Comparison of ENCODE assay signal across 24 cellular contexts in genomic region chr15:31258260-31258659, GRCh38.
"Had no signal": no experiment of that assay in that cellular context is flagged by ENCODE, and none has a peak within 500 bp of the region (broad histone marks: within the 10 kb centered on the region; RNA-seq: fewer than 3 reads in every experiment).

No MANE protein-coding gene starts in this region.

- H3K9me3 Mint-ChIP-seq: activated CD4-positive, alpha-beta memory T cell treated with anti-CD3 and anti-CD28 coated beads for 36 hours; activated CD4-positive, alpha-beta T cell treated with anti-CD3 and anti-CD28 coated beads, Interleukin-2, amount 10 ng/mL, durations not matched to agents 24 days and 14 days; activated naive CD8-positive, alpha-beta T cell treated with anti-CD3 and anti-CD28 coated beads, Interleukin-2, amount 10 ng/mL, durations not matched to agents 7 days and 5 days; activated T-cell treated with anti-CD3 and anti-CD28 coated beads, Interleukin-2, amount 50 U/mL, for 24 hours; activated T-cell treated with anti-CD3 and anti-CD28 coated beads, Interleukin-2, amount 50 U/mL, for 72 hours had no signal

- H3K27me3 ChIP-seq: body of pancreas, dorsolateral prefrontal cortex, esophagus squamous epithelium had no signal

- H3K9me3 ChIP-seq: body of pancreas, esophagus squamous epithelium had no signal

- H3K27ac Mint-ChIP-seq: activated CD4-positive, alpha-beta memory T cell treated with anti-CD3 and anti-CD28 coated beads for 36 hours; activated CD4-positive, alpha-beta T cell treated with anti-CD3 and anti-CD28 coated beads for 36 hours; activated CD4-positive, alpha-beta T cell treated with anti-CD3 and anti-CD28 coated beads, Interleukin-2, amount 10 ng/mL, durations not matched to agents 24 days and 14 days; activated naive CD4-positive, alpha-beta T cell treated with anti-CD3 and anti-CD28 coated beads, Interleukin-2, amount 10 ng/mL, durations not matched to agents 7 days and 5 days; activated naive CD4-positive, alpha-beta T cell treated with anti-CD3 and anti-CD28 coated beads, Interleukin-2, amount 50 U/mL, for 72 hours; activated naive CD8-positive, alpha-beta T cell treated with anti-CD3 and anti-CD28 coated beads, Interleukin-2, amount 10 ng/mL, durations not matched to agents 7 days and 5 days; activated T-cell treated with anti-CD3 and anti-CD28 coated beads, Interleukin-2, amount 50 U/mL, for 24 hours; activated T-cell treated with anti-CD3 and anti-CD28 coated beads, Interleukin-2, amount 50 U/mL, for 72 hours had no signal

- H3K36me3 ChIP-seq: esophagus squamous epithelium had no signal

- H3K4me3 Mint-ChIP-seq: activated CD4-positive, alpha-beta memory T cell treated with anti-CD3 and anti-CD28 coated beads for 36 hours; activated CD4-positive, alpha-beta T cell treated with anti-CD3 and anti-CD28 coated beads for 36 hours; activated CD4-positive, alpha-beta T cell treated with anti-CD3 and anti-CD28 coated beads, Interleukin-2, amount 10 ng/mL, durations not matched to agents 24 days and 14 days; activated naive CD4-positive, alpha-beta T cell treated with anti-CD3 and anti-CD28 coated beads, Interleukin-2, amount 10 ng/mL, durations not matched to agents 7 days and 5 days; activated naive CD8-positive, alpha-beta T cell treated with anti-CD3 and anti-CD28 coated beads, Interleukin-2, amount 10 ng/mL, durations not matched to agents 7 days and 5 days; activated T-cell treated with anti-CD3 and anti-CD28 coated beads, Interleukin-2, amount 50 U/mL, for 24 hours; activated T-cell treated with anti-CD3 and anti-CD28 coated beads, Interleukin-2, amount 50 U/mL, for 72 hours; dendritic cell treated with granulocyte-macrophage colony-stimulating factor and Interleukin-4, amounts not matched to agents 40 ng/mL and 50 ng/mL, for 4 days had no signal

- FAIRE-seq: frontal cortex had no signal

- H3K27ac ChIP-seq: body of pancreas, coronary artery, dorsolateral prefrontal cortex, esophagus squamous epithelium had no signal

- ATAC-seq: activated CD4-positive, alpha-beta T cell treated with anti-CD3 and anti-CD28 coated beads for 36 hours; activated naive CD4-positive, alpha-beta T cell treated with anti-CD3 and anti-CD28 coated beads, Interleukin-2, amount 50 U/mL, for 72 hours; activated T-cell treated with anti-CD3 and anti-CD28 coated beads, Interleukin-2, amount 50 U/mL, for 72 hours; body of pancreas had no signal

- H3K36me3 Mint-ChIP-seq: activated CD4-positive, alpha-beta memory T cell treated with anti-CD3 and anti-CD28 coated beads for 36 hours; activated naive CD4-positive, alpha-beta T cell treated with anti-CD3 and anti-CD28 coated beads, Interleukin-2, amount 50 U/mL, for 72 hours had no signal

- H3K4me3 ChIP-seq: body of pancreas, coronary artery, dorsolateral prefrontal cortex, esophagus squamous epithelium had no signal

- H3K27me3 Mint-ChIP-seq: activated CD4-positive, alpha-beta memory T cell treated with anti-CD3 and anti-CD28 coated beads for 36 hours; activated naive CD8-positive, alpha-beta T cell treated with anti-CD3 and anti-CD28 coated beads, Interleukin-2, amount 10 ng/mL, durations not matched to agents 7 days and 5 days; activated T-cell treated with anti-CD3 and anti-CD28 coated beads, Interleukin-2, amount 50 U/mL, for 24 hours; dendritic cell treated with granulocyte-macrophage colony-stimulating factor and Interleukin-4, amounts not matched to agents 40 ng/mL and 50 ng/mL, for 4 days had no signal

- DNase-seq: activated CD4-positive, alpha-beta memory T cell treated with anti-CD3 and anti-CD28 coated beads for 36 hours; activated CD4-positive, alpha-beta T cell treated with anti-CD3 and anti-CD28 coated beads for 36 hours; activated CD4-positive, alpha-beta T cell treated with anti-CD3 and anti-CD28 coated beads, Interleukin-2, amount 10 ng/mL, durations not matched to agents 24 days and 14 days; activated CD4-positive, CD25-positive, alpha-beta regulatory T cell; activated CD8-positive, alpha-beta memory T cell treated with anti-CD3 and anti-CD28 coated beads, Interleukin-2, amount 50 U/mL, for 48 hours; activated gamma-delta T cell; activated naive CD4-positive, alpha-beta T cell; activated naive CD4-positive, alpha-beta T cell treated with anti-CD3 and anti-CD28 coated beads, Interleukin-2, amount 10 ng/mL, durations not matched to agents 7 days and 5 days; activated naive CD8-positive, alpha-beta T cell treated with anti-CD3 and anti-CD28 coated beads, Interleukin-2, amount 10 ng/mL, durations not matched to agents 7 days and 5 days; activated T-cell treated with anti-CD3 and anti-CD28 coated beads for 4 hours; activated T-cell treated with anti-CD3 and anti-CD28 coated beads, Interleukin-2, amount 50 U/mL, for 72 hours; amniotic stem cell; anterior cingulate cortex; body of pancreas; central memory CD4-positive, alpha-beta T cell; effector memory CD4-positive, alpha-beta T cell; esophagus squamous epithelium; T-helper 2 cell had no signal
